In the genomic region with DNA sequence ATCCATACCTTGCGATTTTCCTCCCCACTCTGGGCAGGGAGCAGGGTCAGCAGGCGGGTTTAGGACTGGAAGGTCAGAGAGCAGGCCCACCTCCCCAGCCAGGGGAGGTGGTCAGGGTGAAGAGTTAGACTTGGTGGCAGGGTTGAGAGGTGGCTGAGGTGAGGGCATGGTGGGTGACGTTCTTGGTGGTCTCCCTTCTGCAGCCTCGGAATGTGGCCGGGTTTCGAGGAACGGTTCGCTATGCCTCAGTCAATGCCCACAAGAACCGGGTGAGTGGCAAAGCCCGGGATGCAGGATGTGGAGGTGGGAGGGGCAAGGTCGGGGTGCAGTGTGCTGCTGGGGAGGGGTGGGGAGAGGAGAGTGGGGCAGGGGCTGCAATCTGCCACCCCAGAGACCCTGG, we compare ENCODE assay signal across 18 cellular contexts. TPM values are rescaled to one million over a fixed set of nuclear protein-coding genes. Genes with fewer than 3 reads are reported as not detected.
DNase-seq lines count a peak whose midpoint lies in the region; ATAC-seq, FAIRE-seq and TF ChIP-seq lines count a peak whose summit lies in the region.
"Had no signal": no experiment of that assay in that cellular context is flagged by ENCODE, and none has a peak within 500 bp of the region (broad histone marks: within the 10 kb centered on the region; RNA-seq: fewer than 3 reads in every experiment).

No MANE protein-coding gene starts in this region.

- H3K36me3 ChIP-seq in neural progenitor cell, result no peaks in the 10 kb centered on the region
- no peaks in the 10 kb centered on the region for H3K36me3 ChIP-seq in MG63
- H3K36me3 ChIP-seq: BLaER1 treated with 17β-estradiol and CSF1 and Interleukin-3, amounts not matched to agents 10 nM and 100 nM had no signal

- ATAC-seq in activated naive CD8-positive, alpha-beta T cell treated with anti-CD3 and anti-CD28 coated beads, Interleukin-2, amount 50 U/mL, for 24 hours, result no peak
- ATAC-seq: CD8-positive, alpha-beta T cell; GM23338; HCT116 had no signal

- H3K9me3 ChIP-seq in neural progenitor cell (ENCODE audit: low read depth) (no peaks in the 10 kb centered on the region), MG63 (no peaks in the 10 kb centered on the region)
- H3K9me3 ChIP-seq: BLaER1 treated with 17β-estradiol and CSF1 and Interleukin-3, amounts not matched to agents 10 nM and 100 nM had no signal

- no peak overlapping the region for H3K4me2 ChIP-seq in neural progenitor cell
- H3K4me2 ChIP-seq: BLaER1 treated with 17β-estradiol and CSF1 and Interleukin-3, amounts not matched to agents 10 nM and 100 nM; GM23338 had no signal

- no peak overlapping the region for H2AFZ ChIP-seq in neural progenitor cell (replicated peaks)
- H2AFZ ChIP-seq: GM23338 had no signal

- H3K4me3 Mint-ChIP-seq in activated naive CD8-positive, alpha-beta T cell treated with anti-CD3 and anti-CD28 coated beads for 36 hours, result no peak overlapping the region
- H3K4me3 Mint-ChIP-seq in activated naive CD8-positive, alpha-beta T cell treated with anti-CD3 and anti-CD28 coated beads, Interleukin-2, amount 50 U/mL, for 24 hours, result no peak overlapping the region
- no peak overlapping the region for H3K4me3 Mint-ChIP-seq in activated T-helper 2 cell treated with anti-CD3 and anti-CD28 coated beads, Interferon-gamma antibody, Interleukin-2, Interleukin-4, amounts not matched to agents 10 μg/mL and 5 μg/mL and 100 μg/mL, durations not matched to agents 14 hours and 24 hours and 36 hours (ENCODE audit: low read depth)
- peak overlapping the region; percentile 38 for H3K4me3 Mint-ChIP-seq in neural progenitor cell
- H3K4me3 Mint-ChIP-seq: B cell; CD8-positive, alpha-beta T cell; GM23338; HFFc6 had no signal

- no peak overlapping the region for H3K9ac ChIP-seq in neural progenitor cell
- H3K9ac ChIP-seq: BLaER1 treated with 17β-estradiol and CSF1 and Interleukin-3, amounts not matched to agents 10 nM and 100 nM had no signal

- no peaks in the 10 kb centered on the region for H3F3A ChIP-seq in neural progenitor cell (ENCODE audit: low read depth)

- intact Hi-C loops in activated T-helper 2 cell treated with anti-CD3 and anti-CD28 coated beads, Interferon-gamma antibody, Interleukin-2, Interleukin-4, amounts not matched to agents 10 μg/mL and 5 μg/mL and 100 μg/mL, durations not matched to agents 14 hours and 24 hours and 36 hours (cut with micrococcal nuclease), result loop anchor here (2.0 to 5.0 kb wide), 2 partner anchors 30 to 112 kb away; a partner anchor contains a TSS
- intact Hi-C loops in dorsolateral prefrontal cortex (cut with DNase I), result no loop called here

- H3K4me1 ChIP-seq in neural progenitor cell, result peaks cover 3% of the 10 kb centered on the region

- peak overlapping the region; percentile 21 for H3K27ac Mint-ChIP-seq in activated naive CD8-positive, alpha-beta T cell treated with anti-CD3 and anti-CD28 coated beads for 36 hours
- H3K27ac Mint-ChIP-seq in activated naive CD8-positive, alpha-beta T cell treated with anti-CD3 and anti-CD28 coated beads, Interleukin-2, amount 50 U/mL, for 24 hours, result no peak overlapping the region
- H3K27ac Mint-ChIP-seq in activated T-helper 2 cell treated with anti-CD3 and anti-CD28 coated beads, Interferon-gamma antibody, Interleukin-2, Interleukin-4, amounts not matched to agents 10 μg/mL and 5 μg/mL and 100 μg/mL, durations not matched to agents 14 hours and 24 hours and 36 hours, result peak overlapping the region; percentile 14
- H3K27ac Mint-ChIP-seq in neural progenitor cell, result no peak overlapping the region
- H3K27ac Mint-ChIP-seq: B cell; CD8-positive, alpha-beta T cell; GM23338; HFFc6 had no signal

- no peaks in the 10 kb centered on the region for H3K79me2 ChIP-seq in neural progenitor cell (ENCODE audit: low read depth)

- peaks cover 20% of the 10 kb centered on the region for H3K4me1 Mint-ChIP-seq in activated naive CD8-positive, alpha-beta T cell treated with anti-CD3 and anti-CD28 coated beads for 36 hours
- peaks cover 37% of the 10 kb centered on the region for H3K4me1 Mint-ChIP-seq in activated naive CD8-positive, alpha-beta T cell treated with anti-CD3 and anti-CD28 coated beads, Interleukin-2, amount 50 U/mL, for 24 hours
- H3K4me1 Mint-ChIP-seq in activated T-helper 2 cell treated with anti-CD3 and anti-CD28 coated beads, Interferon-gamma antibody, Interleukin-2, Interleukin-4, amounts not matched to agents 10 μg/mL and 5 μg/mL and 100 μg/mL, durations not matched to agents 14 hours and 24 hours and 36 hours (ENCODE audit: low read depth), result peaks cover 46% of the 10 kb centered on the region
- H3K4me1 Mint-ChIP-seq in neural progenitor cell, result peaks cover 20% of the 10 kb centered on the region

- no peak for FAIRE-seq in HTR-8/SVneo (lab: Jason Lieb, UNC)
- FAIRE-seq: H54 had no signal

- no peaks in the 10 kb centered on the region for H3K9me3 Mint-ChIP-seq in activated naive CD8-positive, alpha-beta T cell treated with anti-CD3 and anti-CD28 coated beads for 36 hours
- H3K9me3 Mint-ChIP-seq in activated naive CD8-positive, alpha-beta T cell treated with anti-CD3 and anti-CD28 coated beads, Interleukin-2, amount 50 U/mL, for 24 hours, result no peaks in the 10 kb centered on the region
- H3K9me3 Mint-ChIP-seq in activated T-helper 2 cell treated with anti-CD3 and anti-CD28 coated beads, Interferon-gamma antibody, Interleukin-2, Interleukin-4, amounts not matched to agents 10 μg/mL and 5 μg/mL and 100 μg/mL, durations not matched to agents 14 hours and 24 hours and 36 hours, result no peaks in the 10 kb centered on the region
- H3K9me3 Mint-ChIP-seq in neural progenitor cell, result no peaks in the 10 kb centered on the region
- H3K9me3 Mint-ChIP-seq: CD8-positive, alpha-beta T cell; GM23338; HFFc6 had no signal

- no peak for TF ChIP-seq CTCF in neural progenitor cell (IDR thresholded peaks at IDR 0.05)
- TF ChIP-seq CTCF in dorsolateral prefrontal cortex (IDR thresholded peaks at IDR 0.05 in 54 of 56, conservative IDR thresholded peaks at IDR 0.05 in 2 of 56; ENCODE audit: low read depth in 1 of 56, partially characterized antibody in 56 of 56), result no peak

- no peak overlapping the region for H3K27ac ChIP-seq in neural progenitor cell
- no peak overlapping the region for H3K27ac ChIP-seq in dorsolateral prefrontal cortex
- H3K27ac ChIP-seq: BLaER1 treated with 17β-estradiol and CSF1 and Interleukin-3, amounts not matched to agents 10 nM and 100 nM had no signal

- H3K36me3 Mint-ChIP-seq in activated naive CD8-positive, alpha-beta T cell treated with anti-CD3 and anti-CD28 coated beads for 36 hours, result no peaks in the 10 kb centered on the region
- H3K36me3 Mint-ChIP-seq in activated naive CD8-positive, alpha-beta T cell treated with anti-CD3 and anti-CD28 coated beads, Interleukin-2, amount 50 U/mL, for 24 hours (ENCODE audit: low read depth), result no peaks in the 10 kb centered on the region
- H3K36me3 Mint-ChIP-seq in activated T-helper 2 cell treated with anti-CD3 and anti-CD28 coated beads, Interferon-gamma antibody, Interleukin-2, Interleukin-4, amounts not matched to agents 10 μg/mL and 5 μg/mL and 100 μg/mL, durations not matched to agents 14 hours and 24 hours and 36 hours (ENCODE audit: low read depth), result no peaks in the 10 kb centered on the region
- H3K36me3 Mint-ChIP-seq in neural progenitor cell, result no peaks in the 10 kb centered on the region
- H3K36me3 Mint-ChIP-seq: CD8-positive, alpha-beta T cell had no signal

- H3K27me3 ChIP-seq in neural progenitor cell (no peaks in the 10 kb centered on the region), MG63 (no peaks in the 10 kb centered on the region; the same call in 1 of the 2 replicates), dorsolateral prefrontal cortex (no peaks in the 10 kb centered on the region)

- no peaks in the 10 kb centered on the region for H4K20me1 ChIP-seq in neural progenitor cell (ENCODE audit: low read depth)

- H3K27me3 Mint-ChIP-seq in activated naive CD8-positive, alpha-beta T cell treated with anti-CD3 and anti-CD28 coated beads for 36 hours, result peaks cover 36% of the 10 kb centered on the region
- peaks cover 39% of the 10 kb centered on the region for H3K27me3 Mint-ChIP-seq in activated naive CD8-positive, alpha-beta T cell treated with anti-CD3 and anti-CD28 coated beads, Interleukin-2, amount 50 U/mL, for 24 hours
- peaks cover 16% of the 10 kb centered on the region for H3K27me3 Mint-ChIP-seq in activated T-helper 2 cell treated with anti-CD3 and anti-CD28 coated beads, Interferon-gamma antibody, Interleukin-2, Interleukin-4, amounts not matched to agents 10 μg/mL and 5 μg/mL and 100 μg/mL, durations not matched to agents 14 hours and 24 hours and 36 hours (ENCODE audit: low read depth)
- peaks cover 2% of the 10 kb centered on the region for H3K27me3 Mint-ChIP-seq in neural progenitor cell (ENCODE audit: insufficient read depth, low read depth)

- H3K4me3 ChIP-seq in neural progenitor cell, result no peak overlapping the region
- no peak overlapping the region for H3K4me3 ChIP-seq in MG63
- no peak overlapping the region for H3K4me3 ChIP-seq in dorsolateral prefrontal cortex
- H3K4me3 ChIP-seq: BLaER1 treated with 17β-estradiol and CSF1 and Interleukin-3, amounts not matched to agents 10 nM and 100 nM; GM23338 had no signal

- DNase-seq in activated naive CD8-positive, alpha-beta T cell treated with anti-CD3 and anti-CD28 coated beads for 36 hours, result no peak
- no peak for DNase-seq in activated naive CD8-positive, alpha-beta T cell treated with anti-CD3 and anti-CD28 coated beads, Interleukin-2, amount 50 U/mL, for 24 hours
- no peak for DNase-seq in activated T-helper 2 cell treated with anti-CD3 and anti-CD28 coated beads, Interferon-gamma antibody, Interleukin-2, Interleukin-4, amounts not matched to agents 10 μg/mL and 5 μg/mL and 100 μg/mL, durations not matched to agents 14 hours and 24 hours and 36 hours (ENCODE audit: low spot score)
- DNase-seq in neural progenitor cell (ENCODE audit: low spot score) (no peak), MG63 (no peak), dorsolateral prefrontal cortex (no peak), HTR-8/SVneo (ENCODE audit: insufficient read length, low spot score) (no peak)
- DNase-seq: Calu3; CD8-positive, alpha-beta T cell; DMS79 treated with DMSO at 0.1 percent for 48 hours; GF-D8; HFFc6 had no signal

RNA-seq across cellular contexts. Expression of a gene that starts 11.6 kb away (rescaled TPM):
- under 1 TPM; 0.12 to 0.14 TPM for total RNA-seq in activated naive CD8-positive, alpha-beta T cell treated with anti-CD3 and anti-CD28 coated beads for 36 hours
- 1.5 TPM in 2 replicates for total RNA-seq in activated T-helper 2 cell treated with anti-CD3 and anti-CD28 coated beads, Interferon-gamma antibody, Interleukin-2, Interleukin-4, amounts not matched to agents 10 μg/mL and 5 μg/mL and 100 μg/mL, durations not matched to agents 14 hours and 24 hours and 36 hours
- total RNA-seq in neural progenitor cell (ENCODE audit: low replicate concordance), result 1.7 and 3.2 TPM in 2 replicates
- total RNA-seq in MG63 (2014; rRNA removed; shearing (Covaris generic); ENCODE audit: low replicate concordance), result not detected in 2 replicates
- 10 to 100 TPM; 37.5 to 77.7 (median 63.5) TPM for total RNA-seq in dorsolateral prefrontal cortex
- total RNA-seq: A172, HFFc6 had no signal

RNA-seq across cellular contexts. Expression of a gene that starts 25.6 kb away (rescaled TPM):
- 10 to 100 TPM; 55.8 to 56.1 TPM for total RNA-seq in activated naive CD8-positive, alpha-beta T cell treated with anti-CD3 and anti-CD28 coated beads for 36 hours
- 70.5 and 76.7 TPM in 2 replicates for total RNA-seq in activated T-helper 2 cell treated with anti-CD3 and anti-CD28 coated beads, Interferon-gamma antibody, Interleukin-2, Interleukin-4, amounts not matched to agents 10 μg/mL and 5 μg/mL and 100 μg/mL, durations not matched to agents 14 hours and 24 hours and 36 hours
- 25.2 and 113 TPM in 2 replicates for total RNA-seq in neural progenitor cell (ENCODE audit: low replicate concordance)
- 30.8 and 43.0 TPM in 2 replicates for total RNA-seq in MG63 (2014; rRNA removed; shearing (Covaris generic); ENCODE audit: low replicate concordance)
- total RNA-seq in dorsolateral prefrontal cortex, result 10 to 100 TPM; 18.4 to 54.6 (median 31.2) TPM

RNA-seq across cellular contexts. Expression of a gene that starts 43.2 kb away (rescaled TPM):
- not detected for total RNA-seq in activated naive CD8-positive, alpha-beta T cell treated with anti-CD3 and anti-CD28 coated beads for 36 hours
- not detected in 2 replicates for total RNA-seq in activated T-helper 2 cell treated with anti-CD3 and anti-CD28 coated beads, Interferon-gamma antibody, Interleukin-2, Interleukin-4, amounts not matched to agents 10 μg/mL and 5 μg/mL and 100 μg/mL, durations not matched to agents 14 hours and 24 hours and 36 hours
- total RNA-seq in neural progenitor cell (ENCODE audit: low replicate concordance) (not detected in 2 replicates), dorsolateral prefrontal cortex (1 to 10 TPM in 20 of 120 experiments, under 1 TPM in 62, not detected in 38; 0.16 to 2.8 (median 0.70) TPM)
- total RNA-seq in MG63 (2014; rRNA removed; shearing (Covaris generic); ENCODE audit: low replicate concordance), result not detected in 2 replicates
- total RNA-seq: A172; B cell; Calu3; CD8-positive, alpha-beta T cell; GM23338; HFFc6 had no signal

RNA-seq across cellular contexts. Expression of a gene that starts 53.8 kb away (rescaled TPM):
- 1 to 10 TPM; 1.4 to 1.5 TPM for total RNA-seq in activated naive CD8-positive, alpha-beta T cell treated with anti-CD3 and anti-CD28 coated beads for 36 hours
- 0.34 and 0.75 TPM in 2 replicates for total RNA-seq in activated T-helper 2 cell treated with anti-CD3 and anti-CD28 coated beads, Interferon-gamma antibody, Interleukin-2, Interleukin-4, amounts not matched to agents 10 μg/mL and 5 μg/mL and 100 μg/mL, durations not matched to agents 14 hours and 24 hours and 36 hours
- total RNA-seq in neural progenitor cell (ENCODE audit: low replicate concordance) (21.3 and 35.4 TPM in 2 replicates), dorsolateral prefrontal cortex (10 to 100 TPM in 115 of 120 experiments, 1 to 10 TPM in 5; 7.1 to 34.3 (median 17.5) TPM)
- not detected in 2 replicates for total RNA-seq in MG63 (2014; rRNA removed; shearing (Covaris generic); ENCODE audit: low replicate concordance)
- total RNA-seq: A172, HFFc6 had no signal

Comparison
In these comparisons a context has a peak if more than half of its experiments do, and no peak if none do; other contexts are left out.
1. H3K27ac Mint-ChIP-seq: peak in activated naive CD8-positive, alpha-beta T cell treated with anti-CD3 and anti-CD28 coated beads for 36 hours (single experiment) and activated T-helper 2 cell treated with anti-CD3 and anti-CD28 coated beads, Interferon-gamma antibody, Interleukin-2, Interleukin-4, amounts not matched to agents 10 μg/mL and 5 μg/mL and 100 μg/mL, durations not matched to agents 14 hours and 24 hours and 36 hours (single experiment); none in activated naive CD8-positive, alpha-beta T cell treated with anti-CD3 and anti-CD28 coated beads, Interleukin-2, amount 50 U/mL, for 24 hours (single experiment) and neural progenitor cell (single experiment).